In the genomic region with DNA sequence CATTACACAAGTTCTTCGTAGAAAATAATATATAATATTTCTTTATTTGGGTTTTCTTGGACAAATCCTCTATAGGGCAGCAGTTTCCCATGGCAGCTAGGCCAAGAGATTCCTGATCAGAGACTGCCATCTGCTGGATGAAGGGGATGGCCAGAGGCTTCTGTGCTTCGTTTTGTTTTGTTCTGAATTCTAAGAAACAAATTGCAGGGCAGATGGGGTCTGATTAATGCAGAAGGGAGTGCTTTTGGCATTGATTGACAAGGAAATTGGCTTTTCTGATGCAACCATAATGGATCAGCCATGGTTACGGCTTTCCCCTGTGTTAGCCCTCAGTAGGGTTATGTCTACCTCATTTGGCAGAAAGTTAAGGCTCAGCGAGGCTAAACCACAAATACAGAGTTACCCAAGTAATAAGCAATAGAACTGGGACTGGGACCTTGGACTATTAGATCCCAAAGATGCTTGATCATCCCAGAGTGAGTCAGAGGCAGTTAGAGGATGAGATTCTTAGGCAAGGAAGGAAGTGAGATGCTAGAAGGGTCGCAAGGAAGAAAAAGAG, we compare ENCODE assay signal across 8 cellular contexts.
DNase-seq lines count a peak whose midpoint lies in the region; ATAC-seq and TF ChIP-seq lines count a peak whose summit lies in the region.

No MANE protein-coding gene starts in this region.

- intact Hi-C loops in prostate gland (cut with DNase I) = loop anchor here (2.0 to 5.0 kb wide), 3 partner anchors 74 to 1262 kb away; no protein-coding TSS in a partner anchor

- no peaks in the 10 kb centered on the region for H3K36me3 ChIP-seq in prostate gland

- H3K27me3 ChIP-seq in prostate gland (replicated peaks; ENCODE audit: insufficient read depth) = no peaks in the 10 kb centered on the region

- no peaks in the 10 kb centered on the region for H3K9me3 Mint-ChIP-seq in natural killer cell treated with Interleukin-12 subunit alpha and Interleukin-12 subunit beta and Interleukin-15 and Interleukin-18, amount 100 ng/mL, for 72 hours

- no peak overlapping the region for H3K4me3 Mint-ChIP-seq in natural killer cell treated with Interleukin-12 subunit alpha and Interleukin-12 subunit beta and Interleukin-15 and Interleukin-18, amount 100 ng/mL, for 72 hours

- no peak overlapping the region for H3K27ac ChIP-seq in prostate gland

- no peak for ATAC-seq in natural killer cell treated with Interleukin-12 subunit alpha and Interleukin-12 subunit beta and Interleukin-15 and Interleukin-18, amount 100 ng/mL, for 72 hours
- no peak for ATAC-seq in HG02571 (IDR thresholded peaks at IDR 0.05; ENCODE audit: unreplicated experiment)

- TF ChIP-seq CTCF in GM20000 (IDR thresholded peaks at IDR 0.05; ENCODE audit: extremely low read depth, missing control alignments) (peak; percentile 54), prostate gland (IDR thresholded peaks at IDR 0.05) (peak; percentile 29 to 76 (median 68))

- WGBS in prostate gland = 45% methylated on average over 5 of the region's 5 CpGs

- H3K27ac Mint-ChIP-seq in natural killer cell treated with Interleukin-12 subunit alpha and Interleukin-12 subunit beta and Interleukin-15 and Interleukin-18, amount 100 ng/mL, for 72 hours = no peak overlapping the region

- H3K4me3 ChIP-seq in prostate gland = no peak overlapping the region

- no peak for TF ChIP-seq POLR2A in prostate gland (IDR thresholded peaks at IDR 0.05)

- H3K4me1 ChIP-seq in prostate gland (replicated peaks) = peaks cover 3% of the 10 kb centered on the region

- H3K4me1 Mint-ChIP-seq in natural killer cell treated with Interleukin-12 subunit alpha and Interleukin-12 subunit beta and Interleukin-15 and Interleukin-18, amount 100 ng/mL, for 72 hours (ENCODE audit: low read depth in 2 of 2) = no peaks in the 10 kb centered on the region

- no peaks in the 10 kb centered on the region for H3K27me3 Mint-ChIP-seq in natural killer cell treated with Interleukin-12 subunit alpha and Interleukin-12 subunit beta and Interleukin-15 and Interleukin-18, amount 100 ng/mL, for 72 hours

- H3K9me3 ChIP-seq in prostate gland = no peaks in the 10 kb centered on the region

- DNase-seq in DMS53 treated with DMSO at 0.1 percent for 48 hours (lab: John Stamatoyannopoulos, UW; ENCODE audit: unreplicated experiment) = peak; percentile 68
- DNase-seq in GM20000 (ENCODE audit: low spot score) = peak; percentile 43
- DNase-seq in NAMALWA (ENCODE audit: low spot score) = peak; percentile 90
- peak; percentile 64 for DNase-seq in SW480 (ENCODE audit: low spot score)
- DNase-seq in globus pallidus (ENCODE audit: low spot score) = peak; percentile 45
- peak; percentile 40 for DNase-seq in prostate gland (ENCODE audit: low spot score)
- DNase-seq in natural killer cell treated with Interleukin-12 subunit alpha and Interleukin-12 subunit beta and Interleukin-15 and Interleukin-18, amount 100 ng/mL, for 72 hours (ENCODE audit: low spot score) = no peak

- H3K36me3 Mint-ChIP-seq in natural killer cell treated with Interleukin-12 subunit alpha and Interleukin-12 subunit beta and Interleukin-15 and Interleukin-18, amount 100 ng/mL, for 72 hours = no peaks in the 10 kb centered on the region
